8 cellular contexts compared by ENCODE assay signal in the genomic region with DNA sequence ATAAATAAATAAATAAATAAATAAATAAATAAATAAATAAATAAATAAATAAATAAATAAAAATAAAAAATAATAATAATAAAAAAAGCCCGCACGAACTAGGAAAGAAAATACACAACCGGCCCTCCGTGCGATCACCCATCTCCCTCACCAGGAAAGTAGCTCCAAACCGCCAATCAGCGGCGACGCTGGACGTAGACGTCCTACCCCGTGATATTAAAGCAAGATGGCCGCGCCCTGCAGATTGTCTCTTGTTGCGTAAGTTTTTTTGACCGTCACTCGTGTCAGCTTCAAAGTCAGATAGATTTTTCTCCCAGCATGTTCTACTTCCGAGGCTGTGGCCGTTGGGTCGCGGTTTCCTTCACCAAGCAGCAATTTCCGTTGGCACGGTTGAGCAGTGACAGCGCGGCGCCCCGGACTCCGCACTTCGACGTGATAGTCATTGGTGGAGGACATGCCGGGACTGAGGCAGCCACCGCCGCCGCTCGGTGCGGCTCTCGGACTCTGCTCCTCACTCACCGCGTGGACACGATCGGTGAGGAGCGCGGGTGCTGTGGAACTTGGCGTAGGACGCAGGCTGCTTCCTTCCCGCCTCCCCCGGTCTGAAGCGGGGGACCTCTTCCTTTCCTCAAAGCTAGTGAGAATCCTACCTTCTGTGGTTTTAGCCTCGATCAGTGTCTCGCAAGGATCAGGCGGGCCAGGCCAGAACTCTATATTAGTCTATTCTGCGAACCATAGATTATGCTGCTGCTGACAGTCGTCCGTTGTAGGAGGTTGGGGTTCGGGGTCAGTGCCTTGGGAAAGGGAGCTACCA. TPM values are rescaled to one million over a fixed set of nuclear protein-coding genes. Genes with fewer than 3 reads are reported as not detected.
DNase-seq lines count a peak whose midpoint lies in the region; ATAC-seq and TF ChIP-seq lines count a peak whose summit lies in the region.

MTO1 (plus strand) TSS at position 201 of the 814 bp plus-strand sequence; CDS start at position 319, 118 bp downstream.

- TF ChIP-seq POLR2A in lower leg skin (IDR thresholded peaks at IDR 0.05), result peak in 1 of 2 donors; percentile 2

- TF ChIP-seq CTCF in CD14-positive monocyte (IDR thresholded peaks at IDR 0.05) (no peak), dorsolateral prefrontal cortex (IDR thresholded peaks at IDR 0.05 in 54 of 56, conservative IDR thresholded peaks at IDR 0.05 in 2 of 56; ENCODE audit: low read depth in 1 of 56, partially characterized antibody in 56 of 56) (peak in 21 of 56 donors; percentile 3 to 54 (median 25)), lower leg skin (IDR thresholded peaks at IDR 0.05) (no peak)

- ATAC-seq in GM19395 (IDR thresholded peaks at IDR 0.05; ENCODE audit: unreplicated experiment) (peak; percentile 98), HG03565 (IDR thresholded peaks at IDR 0.05; ENCODE audit: unreplicated experiment) (peak; percentile 92)

- H3K27ac ChIP-seq in dorsolateral prefrontal cortex, result peak within 1 kb of the TSS; percentile 74 to 99 (median 95)

- POLR2A ChIA-PET in activated CD4-positive, alpha-beta memory T cell treated with anti-CD3 and anti-CD28 coated beads for 36 hours (lab: Charles Lee), result interaction anchor here (0.6 to 4.0 kb wide), 13 partner anchors 9 to 192 kb away, joined by 3 to 72 read pairs (median 6); partner anchors contain the start of genes CGAS, EEF1A1 and SLC17A5

- CTCF ChIA-PET in activated CD4-positive, alpha-beta memory T cell treated with anti-CD3 and anti-CD28 coated beads for 36 hours (lab: Charles Lee), result interaction anchor here (0.7 to 3.1 kb wide), 12 partner anchors 10 to 191 kb away, joined by 3 to 30 read pairs (median 4); partner anchors contain the start of genes CGAS, EEF1A1 and SLC17A5

- no peaks in the 10 kb centered on the region for H3K9me3 Mint-ChIP-seq in CD14-positive monocyte
- no peaks in the 10 kb centered on the region for H3K9me3 Mint-ChIP-seq in activated CD4-positive, alpha-beta memory T cell treated with anti-CD3 and anti-CD28 coated beads for 36 hours

- peaks cover 0 to 2% (median 0%) of the 10 kb centered on the region in 3 donors for H3K27me3 Mint-ChIP-seq in CD14-positive monocyte (ENCODE audit: low read depth in 3 of 3)
- no peaks in the 10 kb centered on the region for H3K27me3 Mint-ChIP-seq in activated CD4-positive, alpha-beta memory T cell treated with anti-CD3 and anti-CD28 coated beads for 36 hours

- peak within 1 kb of the TSS; percentile 99 to 100 for H3K4me3 Mint-ChIP-seq in CD14-positive monocyte
- H3K4me3 Mint-ChIP-seq in activated CD4-positive, alpha-beta memory T cell treated with anti-CD3 and anti-CD28 coated beads for 36 hours, result peak within 1 kb of the TSS; percentile 97

- peaks cover 8 to 17% of the 10 kb centered on the region in 2 donors for H3K36me3 Mint-ChIP-seq in CD14-positive monocyte
- H3K36me3 Mint-ChIP-seq in activated CD4-positive, alpha-beta memory T cell treated with anti-CD3 and anti-CD28 coated beads for 36 hours, result peaks cover 20% of the 10 kb centered on the region

- H3K4me3 ChIP-seq in dorsolateral prefrontal cortex (peak within 1 kb of the TSS; percentile 71 to 100 (median 95)), lower leg skin (ENCODE audit: low read depth, poor library complexity, severe bottlenecking) (peak within 1 kb of the TSS; percentile 96)

- DNase-seq in CD14-positive monocyte (ENCODE audit: low spot score) (peak; percentile 87), NCI-H774 (lab: John Stamatoyannopoulos, UW) (peak; percentile 94), dorsolateral prefrontal cortex (peak; percentile 77 to 95 (median 90)), lower leg skin (ENCODE audit: low spot score in 2 of 2) (peak; percentile 93 to 98)
- peak; percentile 91 for DNase-seq in activated CD4-positive, alpha-beta memory T cell treated with anti-CD3 and anti-CD28 coated beads for 36 hours
- peak; percentile 68 to 76 for DNase-seq in stimulated activated CD4-positive, alpha-beta T cell treated with anti-CD3 and anti-CD28 coated beads, Interleukin-4, amount 100 ng/mL, for 48 hours (ENCODE audit: low read depth in 2 of 2)

- peak within 1 kb of the TSS; percentile 97 to 100 (median 99) for H3K27ac Mint-ChIP-seq in CD14-positive monocyte
- peak within 1 kb of the TSS; percentile 97 for H3K27ac Mint-ChIP-seq in activated CD4-positive, alpha-beta memory T cell treated with anti-CD3 and anti-CD28 coated beads for 36 hours

- intact Hi-C loops in CD14-positive monocyte (cut with micrococcal nuclease), result loop anchor here (5.0 to 10.0 kb wide), 2 partner anchors 51 to 53 kb away; no protein-coding TSS in a partner anchor
- intact Hi-C loops in activated CD4-positive, alpha-beta memory T cell treated with anti-CD3 and anti-CD28 coated beads for 36 hours (cut with micrococcal nuclease), result loop anchor here (1.0 to 5.0 kb wide), 5 partner anchors 9 to 1823 kb away; partner anchors contain the start of genes CGAS, DDX43, EEF1A1 and TMEM30A
- intact Hi-C loops in dorsolateral prefrontal cortex (cut with DNase I), result loop anchor here in 1 of 2 donors (5.0 to 10.0 kb wide), 2 partner anchors 51 to 123 kb away; no protein-coding TSS in a partner anchor
- intact Hi-C loops in lower leg skin (cut with DNase I; ENCODE audit: low total_unique reads), result no loop called here

- WGBS in lower leg skin, 2 donors, result 0% methylated on average over 52 to 55 of the region's 55 CpGs

- H3K27me3 ChIP-seq in dorsolateral prefrontal cortex, result no peaks in the 10 kb centered on the region

- peaks cover 40% of the 10 kb centered on the region for H3K4me1 Mint-ChIP-seq in CD14-positive monocyte
- H3K4me1 Mint-ChIP-seq in activated CD4-positive, alpha-beta memory T cell treated with anti-CD3 and anti-CD28 coated beads for 36 hours (ENCODE audit: low read depth), result peaks cover 40% of the 10 kb centered on the region

RNA-seq across cellular contexts. Expression of gene MTO1, which starts in this region (rescaled TPM):
- 10 to 100 TPM in 1 of 2 donors, 1 to 10 TPM in 1; 8.0 to 14.4 TPM for polyA plus RNA-seq in CD14-positive monocyte
- total RNA-seq in activated CD4-positive, alpha-beta memory T cell treated with anti-CD3 and anti-CD28 coated beads for 36 hours, result 10 to 100 TPM; 40.7 to 47.7 TPM
- total RNA-seq in dorsolateral prefrontal cortex (10 to 100 TPM; 25.5 to 56.6 (median 37.6) TPM), lower leg skin (10 to 100 TPM; 22.6 to 29.6 (median 25.1) TPM)

Comparison
In these comparisons a context has a peak if more than half of its experiments do, and no peak if none do; other contexts are left out.
1. Peak in every context shown above with its lines: DNase-seq, ATAC-seq, H3K4me3 ChIP-seq and H3K27ac ChIP-seq.